Comparison of ENCODE assay signal across 18 cellular contexts in the genomic region with DNA sequence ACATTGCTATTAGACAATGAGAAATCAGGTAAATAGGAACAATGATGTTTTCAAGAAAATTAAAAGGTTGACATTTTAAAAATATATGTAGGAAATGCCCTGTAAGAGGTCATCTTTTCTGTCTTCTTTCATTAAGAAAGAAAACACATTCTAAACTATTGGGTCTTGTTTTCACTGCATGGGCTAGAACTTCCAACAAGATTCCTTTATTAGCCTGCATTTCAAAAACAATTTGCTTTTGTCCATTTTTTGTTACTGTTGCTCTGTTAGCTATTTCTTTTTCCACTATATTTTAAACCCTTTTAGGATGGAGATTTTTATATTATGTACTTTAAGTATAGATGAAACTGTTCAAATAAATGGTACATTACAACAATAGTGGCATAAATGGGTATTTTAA.
"Had no signal": no experiment of that assay in that cellular context is flagged by ENCODE, and none has a peak within 500 bp of the region (broad histone marks: within the 10 kb centered on the region; RNA-seq: fewer than 3 reads in every experiment).

No MANE protein-coding gene starts in this region.

- DNase-seq: effector memory CD8-positive, alpha-beta T cell; erythroblast; gastrocnemius medialis; glutamatergic neuron; left cardiac atrium; left ventricle myocardium superior; mucosa of descending colon; naive thymus-derived CD8-positive, alpha-beta T cell; small intestine; stimulated activated CD4-positive, alpha-beta T cell treated with anti-CD3 and anti-CD28 coated beads, Interleukin-12 subunit alpha, Interleukin-12 subunit beta, amount 100 ng/mL, for 4 hours; stimulated activated CD4-positive, alpha-beta T cell treated with anti-CD3 and anti-CD28 coated beads, Interleukin-2, amount 100 ng/mL, for 48 hours; stimulated activated naive CD4-positive, alpha-beta T cell treated with Interleukin-2 at 50 U/mL for 16 hours; trophoblast cell had no signal

- H3K4me3 Mint-ChIP-seq: effector memory CD8-positive, alpha-beta T cell; naive thymus-derived CD8-positive, alpha-beta T cell had no signal

- H3K27ac Mint-ChIP-seq: effector memory CD8-positive, alpha-beta T cell; naive thymus-derived CD8-positive, alpha-beta T cell had no signal

- FAIRE-seq: endothelial cell of umbilical vein, keratinocyte had no signal

- ATAC-seq: effector memory CD8-positive, alpha-beta T cell; gastrocnemius medialis; left cardiac atrium; left ventricle myocardium superior; mucosa of descending colon; naive thymus-derived CD8-positive, alpha-beta T cell had no signal

- H3K9me3 ChIP-seq: gastrocnemius medialis, mucosa of descending colon, neutrophil, right atrium auricular region, thoracic aorta had no signal

- H3K27me3 Mint-ChIP-seq: effector memory CD8-positive, alpha-beta T cell; naive thymus-derived CD8-positive, alpha-beta T cell had no signal
